10 cellular contexts compared by ENCODE assay signal in genomic region chr6:2862712-2863174, GRCh38. TPM values are rescaled to one million over a fixed set of nuclear protein-coding genes. Genes with fewer than 3 reads are reported as not detected.
DNase-seq lines count a peak whose midpoint lies in the region; ATAC-seq and TF ChIP-seq lines count a peak whose summit lies in the region.
"Had no signal": no experiment of that assay in that cellular context is flagged by ENCODE, and none has a peak within 500 bp of the region (broad histone marks: within the 10 kb centered on the region; RNA-seq: fewer than 3 reads in every experiment).

No MANE protein-coding gene starts in this region.

- no peaks in the 10 kb centered on the region for H3K9me2 ChIP-seq in SU-DHL-6 (replicated peaks; ENCODE audit: insufficient read depth, low read length)

- peaks cover 11 to 34% of the 10 kb centered on the region in 2 donors for H3K4me1 ChIP-seq in left lung

- peak overlapping the region; percentile 56 for H3K4me3 Mint-ChIP-seq in stimulated activated naive CD8-positive, alpha-beta T cell treated with anti-CD3 and anti-CD28 coated beads, Interleukin-15, Interleukin-2, amounts not matched to agents 100 ng/mL and 50 ng/mL, for 24 hours

- H4K20me1 ChIP-seq in SU-DHL-6 (ENCODE audit: low read depth, low read length): no peaks in the 10 kb centered on the region

- H3K36me3 Mint-ChIP-seq in stimulated activated naive CD8-positive, alpha-beta T cell treated with anti-CD3 and anti-CD28 coated beads, Interleukin-15, Interleukin-2, amounts not matched to agents 100 ng/mL and 50 ng/mL, for 24 hours (ENCODE audit: low read depth): no peaks in the 10 kb centered on the region

- peak overlapping the region; percentile 52 for H3K9ac ChIP-seq in SU-DHL-6 (ENCODE audit: low read length)

- H3K27ac Mint-ChIP-seq in stimulated activated naive CD8-positive, alpha-beta T cell treated with anti-CD3 and anti-CD28 coated beads, Interleukin-15, Interleukin-2, amounts not matched to agents 100 ng/mL and 50 ng/mL, for 24 hours: peak overlapping the region; percentile 95

- TF ChIP-seq CTCF in SU-DHL-6 (IDR thresholded peaks at IDR 0.05; ENCODE audit: insufficient read depth, low read length, poor library complexity, severe bottlenecking) (no peak), left lung (IDR thresholded peaks at IDR 0.05) (no peak)

- H3K27ac ChIP-seq in SU-DHL-6 (ENCODE audit: low read depth, low read length): peak overlapping the region; percentile 92
- H3K27ac ChIP-seq in left lung: peak overlapping the region in 1 of 2 donors; percentile 37
- H3K27ac ChIP-seq: C4-2B had no signal

- H3K4me1 Mint-ChIP-seq in stimulated activated naive CD8-positive, alpha-beta T cell treated with anti-CD3 and anti-CD28 coated beads, Interleukin-15, Interleukin-2, amounts not matched to agents 100 ng/mL and 50 ng/mL, for 24 hours (ENCODE audit: low read depth): peaks cover 89% of the 10 kb centered on the region

- peaks cover 57% of the 10 kb centered on the region for H3F3A ChIP-seq in SU-DHL-6 (ENCODE audit: insufficient read depth)

- DNase-seq in stimulated activated CD4-positive, alpha-beta T cell treated with anti-CD3 and anti-CD28 coated beads, Interleukin-15, amount 100 ng/mL, for 24 hours: peak; percentile 53
- DNase-seq in stimulated activated CD4-positive, alpha-beta T cell treated with anti-CD3 and anti-CD28 coated beads, Interleukin-4, amount 100 ng/mL, for 1 hour: no peak
- DNase-seq in sciatic nerve (ENCODE audit: low spot score) (no peak), MG63 (no peak), left lung (no peak)

- H3K9me3 ChIP-seq in SU-DHL-6 (ENCODE audit: insufficient read depth, low read length) (no peaks in the 10 kb centered on the region), MG63 (no peaks in the 10 kb centered on the region), left lung (no peaks in the 10 kb centered on the region)

- no peaks in the 10 kb centered on the region for H3K79me2 ChIP-seq in SU-DHL-6 (ENCODE audit: insufficient read depth, low read length)

- intact Hi-C loops in sciatic nerve (cut with DNase I): no loop called here
- intact Hi-C loops in left lung (cut with DNase I): no loop called here

- H3K4me3 ChIP-seq in SU-DHL-6 (ENCODE audit: insufficient read depth, low read length, poor library complexity, severe bottlenecking) (peak overlapping the region; percentile 6), MG63 (no peak overlapping the region), left lung (no peak overlapping the region)

- H3K36me3 ChIP-seq in SU-DHL-6 (ENCODE audit: low read length) (no peaks in the 10 kb centered on the region), MG63 (no peaks in the 10 kb centered on the region), left lung (no peaks in the 10 kb centered on the region)

- peak overlapping the region; percentile 54 for H3K4me2 ChIP-seq in SU-DHL-6 (ENCODE audit: low read depth, low read length, poor library complexity, severe bottlenecking)

- H2AFZ ChIP-seq in SU-DHL-6 (ENCODE audit: low read depth, low read length, severe bottlenecking): no peak overlapping the region

- no peaks in the 10 kb centered on the region for H3K9me3 Mint-ChIP-seq in stimulated activated naive CD8-positive, alpha-beta T cell treated with anti-CD3 and anti-CD28 coated beads, Interleukin-15, Interleukin-2, amounts not matched to agents 100 ng/mL and 50 ng/mL, for 24 hours

- ATAC-seq in HG02943 (IDR thresholded peaks at IDR 0.05; ENCODE audit: low read depth, unreplicated experiment): peak; percentile 48
- no peak for ATAC-seq in sciatic nerve
- no peak for ATAC-seq in left lung
- ATAC-seq: left lobe of liver had no signal

- H3K27me3 ChIP-seq in SU-DHL-6 (ENCODE audit: low read length) (no peaks in the 10 kb centered on the region), MG63 (no peaks in the 10 kb centered on the region), left lung (no peaks in the 10 kb centered on the region)

- no peaks in the 10 kb centered on the region for H3K27me3 Mint-ChIP-seq in stimulated activated naive CD8-positive, alpha-beta T cell treated with anti-CD3 and anti-CD28 coated beads, Interleukin-15, Interleukin-2, amounts not matched to agents 100 ng/mL and 50 ng/mL, for 24 hours

RNA-seq across cellular contexts. Expression of gene SERPINB1, which starts 21.1 kb away (rescaled TPM):
- total RNA-seq in sciatic nerve (46.1 TPM), left lung (100 to 1,000 TPM in 1 of 2 donors, 10 to 100 TPM in 1; 82.2 to 121 TPM)
- 8.8 and 12.0 TPM in 2 replicates for total RNA-seq in MG63 (2014; rRNA removed; shearing (Covaris generic); ENCODE audit: low replicate concordance)

RNA-seq across cellular contexts. Expression of gene SERPINB9, which starts 40.4 kb away (rescaled TPM):
- total RNA-seq in sciatic nerve (34.1 TPM), left lung (10 to 100 TPM in 1 of 2 donors, 1 to 10 TPM in 1; 7.6 to 17.0 TPM)
- total RNA-seq in MG63 (2014; rRNA removed; shearing (Covaris generic); ENCODE audit: low replicate concordance): not detected in 2 replicates
